ENCODE assay signal across 8 cellular contexts in the genomic region with DNA sequence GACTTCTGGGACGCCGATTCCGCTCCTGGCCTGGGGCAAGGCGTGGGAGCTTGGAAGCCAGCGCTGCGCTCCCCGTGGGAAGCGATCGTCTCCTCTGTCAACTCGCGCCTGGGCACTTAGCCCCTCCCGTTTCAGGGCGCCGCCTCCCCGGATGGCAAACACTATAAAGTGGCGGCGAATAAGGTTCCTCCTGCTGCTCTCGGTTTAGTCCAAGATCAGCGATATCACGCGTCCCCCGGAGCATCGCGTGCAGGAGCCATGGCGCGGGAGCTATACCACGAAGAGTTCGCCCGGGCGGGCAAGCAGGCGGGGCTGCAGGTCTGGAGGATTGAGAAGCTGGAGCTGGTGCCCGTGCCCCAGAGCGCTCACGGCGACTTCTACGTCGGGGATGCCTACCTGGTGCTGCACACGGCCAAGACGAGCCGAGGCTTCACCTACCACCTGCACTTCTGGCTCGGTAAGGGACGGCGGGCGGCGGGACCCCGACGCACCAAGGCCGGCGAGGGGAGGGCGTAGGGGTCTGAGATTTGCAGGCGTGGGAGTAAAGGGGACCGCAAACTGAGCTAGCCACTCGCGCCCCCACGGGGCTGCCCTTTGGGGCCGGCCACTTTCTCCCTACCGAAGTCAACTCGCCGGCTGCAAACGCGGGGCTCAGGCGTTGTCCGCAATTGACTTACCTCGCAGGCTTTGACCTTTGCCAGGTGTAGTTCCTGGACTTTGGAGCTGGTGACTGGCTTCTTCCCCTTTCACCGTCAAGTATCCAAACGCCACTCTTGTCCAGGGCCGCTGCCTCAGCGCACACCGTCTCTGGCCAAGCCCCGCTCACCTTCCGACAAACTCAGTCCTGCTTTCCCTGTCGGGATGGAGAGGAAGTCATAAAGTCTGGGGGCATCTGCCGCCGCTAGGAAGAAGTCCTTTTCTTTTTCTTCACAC. TPM values are rescaled to one million over a fixed set of nuclear protein-coding genes. Genes with fewer than 3 reads are reported as not detected.
DNase-seq lines count a peak whose midpoint lies in the region; ATAC-seq and TF ChIP-seq lines count a peak whose summit lies in the region.

A gene (plus strand): TSS at position 192 of the 933 bp plus-strand sequence. CDS start 67 bp downstream, at position 259.

- 21% methylated on average over 42 of the region's 74 CpGs for WGBS in mammary epithelial cell (ENCODE audit: low coverage, missing lambda C conversion rate)

- no peaks in the 10 kb centered on the region for H3K79me2 ChIP-seq in mammary epithelial cell (ENCODE audit: insufficient read depth, low read length)

- H3K9me3 ChIP-seq in mammary epithelial cell (replicated peaks; ENCODE audit: insufficient read depth, low read length), result no peaks in the 10 kb centered on the region
- H3K9me3 ChIP-seq in skeletal muscle tissue (ENCODE audit: control insufficient read depth in 3 of 3, low read length in 3 of 3), result no peaks in the 10 kb centered on the region

- H3K4me1 ChIP-seq in mammary epithelial cell (ENCODE audit: insufficient read depth, low read length) (peaks cover 11% of the 10 kb centered on the region), skeletal muscle tissue (ENCODE audit: control insufficient read depth in 3 of 3, insufficient read depth in 3 of 3, low read length in 3 of 3) (peaks cover 0 to 14% (median 8%) of the 10 kb centered on the region in 3 donors)

- H3K4me3 ChIP-seq in mammary epithelial cell (replicated peaks in 1 of 3; ENCODE audit: insufficient read depth in 1 of 3, low read depth in 2 of 3, low read length in 3 of 3) (peak within 1 kb of the TSS; percentile 50 to 53 (median 53)), skeletal muscle tissue (ENCODE audit: low read length in 3 of 3) (peak within 1 kb of the TSS; percentile 17 to 57 (median 45))

- peak; percentile 80 for DNase-seq in DMS53 treated with DMSO at 0.1 percent for 48 hours (lab: John Stamatoyannopoulos, UW; ENCODE audit: unreplicated experiment)
- peak; percentile 58 for DNase-seq in OCI-M1 (lab: John Stamatoyannopoulos, UW)
- no peak for DNase-seq in mammary epithelial cell
- DNase-seq in islet precursor cell, result peak; percentile 68
- DNase-seq in inferior parietal cortex (ENCODE audit: extremely low spot score), result no peak

- H3K9ac ChIP-seq in mammary epithelial cell (ENCODE audit: insufficient read depth, low read length) (no peak within 1 kb of the TSS), skeletal muscle tissue (ENCODE audit: low read depth in 1 of 3, low read length in 3 of 3) (no peak within 1 kb of the TSS)

- intact Hi-C loops in mammary epithelial cell (cut with micrococcal nuclease), result no loop called here

- no TSS peak for BruUV-seq in mammary epithelial cell (replicated peaks; lab: Mats Ljungman, UMichigan)

- H2AFZ ChIP-seq in mammary epithelial cell (ENCODE audit: low read depth, low read length), result peak within 1 kb of the TSS; percentile 95

- peak within 1 kb of the TSS; percentile 97 for H3K4me2 ChIP-seq in mammary epithelial cell (ENCODE audit: insufficient read depth, low read depth, low read length)

- no peaks in the 10 kb centered on the region for H4K20me1 ChIP-seq in mammary epithelial cell (ENCODE audit: insufficient read depth, low read length)

- CTCF ChIA-PET in mammary epithelial cell (lab: Charles Lee; ENCODE audit: low non-redundant PET), result no interaction called here

- no peaks in the 10 kb centered on the region for H3K36me3 ChIP-seq in mammary epithelial cell (ENCODE audit: insufficient read depth, low read length)
- no peaks in the 10 kb centered on the region for H3K36me3 ChIP-seq in skeletal muscle tissue (ENCODE audit: control insufficient read depth in 3 of 3, insufficient read depth in 3 of 3, low read length in 3 of 3)

- H3K27me3 ChIP-seq in mammary epithelial cell (ENCODE audit: insufficient read depth, low read length), result peaks cover 7% of the 10 kb centered on the region
- peaks cover 22 to 33% (median 26%) of the 10 kb centered on the region in 3 donors for H3K27me3 ChIP-seq in skeletal muscle tissue (ENCODE audit: control insufficient read depth in 3 of 3, insufficient read depth in 3 of 3, low read length in 3 of 3)

- H3K27ac ChIP-seq in mammary epithelial cell (ENCODE audit: insufficient read depth, low read depth, low read length), result no peak within 1 kb of the TSS
- H3K27ac ChIP-seq in skeletal muscle tissue (ENCODE audit: low read depth, low read length), result no peak within 1 kb of the TSS

- ATAC-seq in HG02759 (IDR thresholded peaks at IDR 0.05; ENCODE audit: unreplicated experiment) (peak; percentile 40), GM21526 (IDR thresholded peaks at IDR 0.05; ENCODE audit: low FRiP score, unreplicated experiment) (no peak)

- TF ChIP-seq CTCF in mammary epithelial cell (conservative IDR thresholded peaks at IDR 0.05 in 1 of 2, IDR thresholded peaks at IDR 0.05 in 1 of 2; ENCODE audit: extremely low read depth in 1 of 2, insufficient read depth in 1 of 2, low read depth in 1 of 2, low read length in 2 of 2), result no peak

- in situ Hi-C loops in mammary epithelial cell (cut with MboI; ENCODE audit: low sequenced_read_pairs in 2 of 2), result no loop called here

- dilution Hi-C loops in mammary epithelial cell (cut with HindIII; ENCODE audit: low sequenced_read_pairs), result no loop called here

RNA-seq across cellular contexts. Expression of the gene that starts here (rescaled TPM):
- not detected for total RNA-seq in mammary epithelial cell
- polyA plus RNA-seq in mammary epithelial cell, result not detected
- polyA minus RNA-seq in mammary epithelial cell, result not detected
- total RNA-seq in skeletal muscle tissue, result 1.0 TPM

Comparison
In these comparisons a context has a peak if more than half of its experiments do, and no peak if none do; other contexts are left out.
1. DNase-seq: peak in DMS53 treated with DMSO at 0.1 percent for 48 hours (single experiment), OCI-M1 (single experiment) and islet precursor cell (single experiment); none in mammary epithelial cell (single experiment) and inferior parietal cortex (single experiment).